ENCODE assay signal across 34 cellular contexts in the genomic region with DNA sequence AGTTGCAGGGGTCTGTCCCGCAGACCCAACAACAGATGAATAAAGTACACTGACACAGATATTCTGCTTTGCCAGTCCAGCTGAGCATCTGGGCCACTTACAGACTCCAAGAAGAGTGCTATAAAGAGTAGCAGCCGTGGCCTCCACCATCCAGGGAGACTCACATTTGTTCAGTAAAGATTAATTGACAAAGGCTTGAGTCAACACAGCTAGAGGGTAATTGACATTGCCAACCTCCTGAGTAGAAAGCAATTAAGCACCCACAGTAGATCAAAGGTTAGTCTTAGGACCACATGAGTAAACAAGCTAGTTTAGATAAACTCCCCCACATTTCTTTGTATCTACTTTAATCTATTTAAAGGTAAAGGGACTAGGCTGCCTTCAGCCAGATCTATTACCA.
"Had no signal": no experiment of that assay in that cellular context is flagged by ENCODE, and none has a peak within 500 bp of the region (broad histone marks: within the 10 kb centered on the region; RNA-seq: fewer than 3 reads in every experiment).

No MANE protein-coding gene starts in this region.

- H3K4me1 ChIP-seq: colonic mucosa, gastroesophageal sphincter, prostate gland, sigmoid colon, uterus had no signal

- H3K36me3 ChIP-seq: cardiac muscle cell, colonic mucosa, gastroesophageal sphincter, ovary, prostate gland, sigmoid colon, uterus had no signal

- DNase-seq: activated B cell treated with CpG ODN at 0.5 μM for 24 hours; activated CD4-positive, alpha-beta T cell treated with anti-CD3 and anti-CD28 coated beads, Interleukin-2, amount 50 U/mL, for 1 hour; activated CD8-positive, alpha-beta memory T cell treated with anti-CD3 and anti-CD28 coated beads, Interleukin-2, amount 10 ng/mL, durations not matched to agents 7 days and 5 days; activated CD8-positive, alpha-beta T cell treated with anti-CD3 and anti-CD28 coated beads, Interleukin-2, amount 10 ng/mL, durations not matched to agents 7 days and 5 days; activated naive CD8-positive, alpha-beta T cell treated with anti-CD3 and anti-CD28 coated beads, Interleukin-2, amount 50 U/mL, for 24 hours; activated T-cell treated with anti-CD3 and anti-CD28 coated beads, Interleukin-2, amount 50 U/mL, for 48 hours; aorta; cerebellar nuclear complex; colonic mucosa; dorsolateral prefrontal cortex; effector memory CD8-positive, alpha-beta T cell; hippocampal formation; left cardiac atrium; mammary epithelial cell; naive B cell; ovary; retina; sigmoid colon; stimulated activated CD4-positive, alpha-beta T cell treated with anti-CD3 and anti-CD28 coated beads, Interleukin-1b, Interleukin-23, amount 100 ng/mL, for 48 hours; stimulated activated CD4-positive, alpha-beta T cell treated with anti-CD3 and anti-CD28 coated beads, Interleukin-4, amount 100 ng/mL, for 4 hours; stimulated activated CD8-positive, alpha-beta memory T cell treated with anti-CD3 and anti-CD28 coated beads, Interleukin-4, amount 100 ng/mL, for 48 hours; stimulated activated naive CD8-positive, alpha-beta T cell treated with anti-CD3 and anti-CD28 coated beads, Interleukin-15, amount 100 ng/mL, for 72 hours; substantia nigra; uterus had no signal

- H3K27me3 Mint-ChIP-seq: activated B cell treated with CpG ODN at 0.5 μM for 24 hours; activated naive CD4-positive, alpha-beta T cell treated with anti-CD3 and anti-CD28 coated beads, Interleukin-2, amount 50 U/mL, for 24 hours; activated naive CD8-positive, alpha-beta T cell treated with anti-CD3 and anti-CD28 coated beads, Interleukin-2, amount 50 U/mL, for 24 hours; brain; effector memory CD8-positive, alpha-beta T cell; naive B cell; stimulated activated memory B cell treated with anti-CD40 and anti-IgM and Interleukin-4, amounts not matched to agents 10 μg/mL and 1 μg/mL and 100 μg/mL, for 72 hours; stimulated activated naive CD8-positive, alpha-beta T cell treated with anti-CD3 and anti-CD28 coated beads, Interleukin-15, amount 100 ng/mL, for 72 hours; type B pancreatic cell had no signal

- H3K4me3 Mint-ChIP-seq: activated B cell treated with CpG ODN at 0.5 μM for 24 hours; activated CD8-positive, alpha-beta memory T cell treated with anti-CD3 and anti-CD28 coated beads, Interleukin-2, amount 10 ng/mL, durations not matched to agents 7 days and 5 days; activated CD8-positive, alpha-beta T cell treated with anti-CD3 and anti-CD28 coated beads, Interleukin-2, amount 10 ng/mL, durations not matched to agents 7 days and 5 days; activated naive CD4-positive, alpha-beta T cell treated with anti-CD3 and anti-CD28 coated beads, Interleukin-2, amount 50 U/mL, for 24 hours; activated naive CD8-positive, alpha-beta T cell treated with anti-CD3 and anti-CD28 coated beads, Interleukin-2, amount 50 U/mL, for 24 hours; brain; effector memory CD8-positive, alpha-beta T cell; mesothelial cell of epicardium; naive B cell; stimulated activated memory B cell treated with anti-CD40 and anti-IgM and Interleukin-4, amounts not matched to agents 10 μg/mL and 1 μg/mL and 100 μg/mL, for 72 hours; stimulated activated naive CD8-positive, alpha-beta T cell treated with anti-CD3 and anti-CD28 coated beads, Interleukin-15, amount 100 ng/mL, for 72 hours; type B pancreatic cell had no signal

- ATAC-seq: activated CD8-positive, alpha-beta memory T cell treated with anti-CD3 and anti-CD28 coated beads, Interleukin-2, amount 10 ng/mL, durations not matched to agents 7 days and 5 days; activated CD8-positive, alpha-beta T cell treated with anti-CD3 and anti-CD28 coated beads, Interleukin-2, amount 10 ng/mL, durations not matched to agents 7 days and 5 days; activated naive CD8-positive, alpha-beta T cell treated with anti-CD3 and anti-CD28 coated beads, Interleukin-2, amount 50 U/mL, for 24 hours; effector memory CD8-positive, alpha-beta T cell; gastroesophageal sphincter; stimulated activated memory B cell treated with anti-CD40 and anti-IgM and Interleukin-4, amounts not matched to agents 10 μg/mL and 1 μg/mL and 100 μg/mL, for 72 hours; stimulated activated naive CD8-positive, alpha-beta T cell treated with anti-CD3 and anti-CD28 coated beads, Interleukin-15, amount 100 ng/mL, for 72 hours had no signal

- H3K27ac ChIP-seq: cardiac muscle cell, colonic mucosa, dorsolateral prefrontal cortex, gastroesophageal sphincter, ovary, prostate gland, sigmoid colon, uterus had no signal

- H3K9me3 Mint-ChIP-seq: activated B cell treated with CpG ODN at 0.5 μM for 24 hours; activated naive CD4-positive, alpha-beta T cell treated with anti-CD3 and anti-CD28 coated beads, Interleukin-2, amount 50 U/mL, for 24 hours; activated naive CD8-positive, alpha-beta T cell treated with anti-CD3 and anti-CD28 coated beads, Interleukin-2, amount 50 U/mL, for 24 hours; effector memory CD8-positive, alpha-beta T cell; stimulated activated memory B cell treated with anti-CD40 and anti-IgM and Interleukin-4, amounts not matched to agents 10 μg/mL and 1 μg/mL and 100 μg/mL, for 72 hours; stimulated activated naive CD8-positive, alpha-beta T cell treated with anti-CD3 and anti-CD28 coated beads, Interleukin-15, amount 100 ng/mL, for 72 hours; type B pancreatic cell had no signal

- H3K36me3 Mint-ChIP-seq: activated naive CD4-positive, alpha-beta T cell treated with anti-CD3 and anti-CD28 coated beads, Interleukin-2, amount 50 U/mL, for 24 hours; brain; mesothelial cell of epicardium; naive B cell; stimulated activated memory B cell treated with anti-CD40 and anti-IgM and Interleukin-4, amounts not matched to agents 10 μg/mL and 1 μg/mL and 100 μg/mL, for 72 hours; type B pancreatic cell had no signal

- H3K9me3 ChIP-seq: colonic mucosa, gastroesophageal sphincter, ovary, prostate gland, sigmoid colon, uterus had no signal

- H3K27ac Mint-ChIP-seq: activated B cell treated with CpG ODN at 0.5 μM for 24 hours; activated CD8-positive, alpha-beta memory T cell treated with anti-CD3 and anti-CD28 coated beads, Interleukin-2, amount 10 ng/mL, durations not matched to agents 7 days and 5 days; activated CD8-positive, alpha-beta T cell treated with anti-CD3 and anti-CD28 coated beads, Interleukin-2, amount 10 ng/mL, durations not matched to agents 7 days and 5 days; activated naive CD4-positive, alpha-beta T cell treated with anti-CD3 and anti-CD28 coated beads, Interleukin-2, amount 50 U/mL, for 24 hours; activated naive CD8-positive, alpha-beta T cell treated with anti-CD3 and anti-CD28 coated beads, Interleukin-2, amount 50 U/mL, for 24 hours; activated T-helper 2 cell treated with anti-CD3 and anti-CD28 coated beads, Interferon-gamma antibody, Interleukin-2, Interleukin-4, amounts not matched to agents 10 μg/mL and 5 μg/mL and 100 μg/mL, durations not matched to agents 14 hours and 24 hours and 36 hours; brain; effector memory CD8-positive, alpha-beta T cell; mesothelial cell of epicardium; stimulated activated memory B cell treated with anti-CD40 and anti-IgM and Interleukin-4, amounts not matched to agents 10 μg/mL and 1 μg/mL and 100 μg/mL, for 72 hours; type B pancreatic cell had no signal

- H3K4me3 ChIP-seq: cardiac muscle cell, colonic mucosa, dorsolateral prefrontal cortex, gastroesophageal sphincter, ovary, prostate gland, sigmoid colon, smooth muscle cell, uterus had no signal

- H3K27me3 ChIP-seq: cardiac muscle cell, colonic mucosa, dorsolateral prefrontal cortex, gastroesophageal sphincter, ovary, sigmoid colon, uterus had no signal

- H3K4me1 Mint-ChIP-seq: brain, mesothelial cell of epicardium had no signal
